ENCODE assay signal across 1 cellular context in genomic region chr2:237118025-237118424, GRCh38.
A peak's percentile ranks its signal among the peaks of the same experiment; 100 is the strongest.
TF ChIP-seq lines count a peak whose summit lies in the region.

No MANE protein-coding gene starts in this region.

TF ChIP-seq in GM12878, 131 proteins besides CTCF, POLR2A, EP300 and RAD21 (continued from another document):
- TF ChIP-seq SMC3 (IDR thresholded peaks at IDR 0.05; ENCODE audit: borderline replicate concordance, low read length) (no peak), SPI1 (IDR thresholded peaks at IDR 0.05; ENCODE audit: borderline replicate concordance, insufficient read depth, low read depth, low read length) (peak; percentile 51; the same call in 1 of the 2 replicates), SMARCA5 (IDR thresholded peaks at IDR 0.05) (no peak), MTA2 (IDR thresholded peaks at IDR 0.05; ENCODE audit: low read depth) (no peak)
- TF ChIP-seq, protein P1, sequence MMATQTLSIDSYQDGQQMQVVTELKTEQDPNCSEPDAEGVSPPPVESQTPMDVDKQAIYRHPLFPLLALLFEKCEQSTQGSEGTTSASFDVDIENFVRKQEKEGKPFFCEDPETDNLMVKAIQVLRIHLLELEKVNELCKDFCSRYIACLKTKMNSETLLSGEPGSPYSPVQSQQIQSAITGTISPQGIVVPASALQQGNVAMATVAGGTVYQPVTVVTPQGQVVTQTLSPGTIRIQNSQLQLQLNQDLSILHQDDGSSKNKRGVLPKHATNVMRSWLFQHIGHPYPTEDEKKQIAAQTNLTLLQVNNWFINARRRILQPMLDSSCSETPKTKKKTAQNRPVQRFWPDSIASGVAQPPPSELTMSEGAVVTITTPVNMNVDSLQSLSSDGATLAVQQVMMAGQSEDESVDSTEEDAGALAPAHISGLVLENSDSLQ (IDR thresholded peaks at IDR 0.05) = no peak
- TF ChIP-seq, protein P2, sequence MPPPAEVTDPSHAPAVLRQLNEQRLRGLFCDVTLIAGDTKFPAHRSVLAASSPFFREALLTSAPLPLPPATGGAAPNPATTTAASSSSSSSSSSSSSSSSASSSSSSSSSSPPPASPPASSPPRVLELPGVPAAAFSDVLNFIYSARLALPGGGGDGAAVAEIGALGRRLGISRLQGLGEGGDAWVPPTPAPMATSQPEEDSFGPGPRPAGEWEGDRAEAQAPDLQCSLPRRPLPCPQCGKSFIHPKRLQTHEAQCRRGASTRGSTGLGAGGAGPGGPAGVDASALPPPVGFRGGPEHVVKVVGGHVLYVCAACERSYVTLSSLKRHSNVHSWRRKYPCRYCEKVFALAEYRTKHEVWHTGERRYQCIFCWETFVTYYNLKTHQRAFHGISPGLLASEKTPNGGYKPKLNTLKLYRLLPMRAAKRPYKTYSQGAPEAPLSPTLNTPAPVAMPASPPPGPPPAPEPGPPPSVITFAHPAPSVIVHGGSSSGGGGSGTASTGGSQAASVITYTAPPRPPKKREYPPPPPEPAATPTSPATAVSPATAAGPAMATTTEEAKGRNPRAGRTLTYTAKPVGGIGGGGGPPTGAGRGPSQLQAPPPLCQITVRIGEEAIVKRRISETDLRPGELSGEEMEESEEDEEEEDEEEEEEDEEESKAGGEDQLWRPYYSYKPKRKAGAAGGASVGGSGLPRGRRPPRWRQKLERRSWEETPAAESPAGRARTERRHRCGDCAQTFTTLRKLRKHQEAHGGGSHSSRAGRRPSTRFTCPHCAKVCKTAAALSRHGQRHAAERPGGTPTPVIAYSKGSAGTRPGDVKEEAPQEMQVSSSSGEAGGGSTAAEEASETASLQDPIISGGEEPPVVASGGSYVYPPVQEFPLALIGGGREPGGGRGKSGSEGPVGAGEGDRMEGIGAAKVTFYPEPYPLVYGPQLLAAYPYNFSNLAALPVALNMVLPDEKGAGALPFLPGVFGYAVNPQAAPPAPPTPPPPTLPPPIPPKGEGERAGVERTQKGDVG (CRISPR knock-in tag; IDR thresholded peaks at IDR 0.05) = no peak
